In genomic region chr22:45503071-45503815, GRCh38 we compare ENCODE assay signal across 9 cellular contexts. TPM values are rescaled to one million over a fixed set of nuclear protein-coding genes. Genes with fewer than 3 reads are reported as not detected.
DNase-seq lines count a peak whose midpoint lies in the region; ATAC-seq, FAIRE-seq and TF ChIP-seq lines count a peak whose summit lies in the region.
"Had no signal": no experiment of that assay in that cellular context is flagged by ENCODE, and none has a peak within 500 bp of the region (broad histone marks: within the 10 kb centered on the region; RNA-seq: fewer than 3 reads in every experiment).

No MANE protein-coding gene starts in this region.

- H3K4me2 ChIP-seq in H1 (ENCODE audit: insufficient read depth in 1 of 2, low read depth in 2 of 2, low read length in 2 of 2), result peak overlapping the region; percentile 84

- H4K20me1 ChIP-seq in H1 (replicated peaks in 1 of 2; ENCODE audit: control insufficient read depth in 1 of 2, insufficient read depth in 2 of 2, low read length in 2 of 2), result peaks cover 2 to 6% of the 10 kb centered on the region in 2 experiments

- no peak for DNase-seq in stimulated activated naive CD8-positive, alpha-beta T cell treated with anti-CD3 and anti-CD28 coated beads, Interleukin-15, amount 100 ng/mL, for 72 hours
- DNase-seq in stimulated activated naive CD8-positive, alpha-beta T cell treated with anti-CD3 and anti-CD28 coated beads, Interleukin-15, Interleukin-2, amounts not matched to agents 100 U/mL and 50 U/mL, for 24 hours, result no peak
- DNase-seq in H1 (ENCODE audit: low read depth in 1 of 2, low spot score in 2 of 2), result peak in 1 of 2 experiments; percentile 76
- no peak for DNase-seq in naive B cell
- no peak for DNase-seq in globus pallidus (ENCODE audit: low spot score)
- no peak for DNase-seq in NOMO-1 treated with DMSO at 0.1 percent for 48 hours (lab: John Stamatoyannopoulos, UW; ENCODE audit: unreplicated experiment)
- DNase-seq in NCI-H1930 (lab: John Stamatoyannopoulos, UW), result no peak
- DNase-seq in amygdala (lab: John Stamatoyannopoulos, UW), result no peak
- DNase-seq: activated naive CD4-positive, alpha-beta T cell treated with anti-CD3 and anti-CD28 coated beads, Interleukin-2, amount 50 U/mL, for 16 hours had no signal

- peaks cover 29% of the 10 kb centered on the region for H3K4me1 Mint-ChIP-seq in stimulated activated naive CD8-positive, alpha-beta T cell treated with anti-CD3 and anti-CD28 coated beads, Interleukin-15, amount 100 ng/mL, for 72 hours
- H3K4me1 Mint-ChIP-seq in naive B cell, result peaks cover 0 to 13% (median 4%) of the 10 kb centered on the region in 3 donors

- peak overlapping the region; percentile 94 for H4K91ac ChIP-seq in H1 (replicated peaks; ENCODE audit: insufficient read length, low read length)

- no peak overlapping the region for H2AFZ ChIP-seq in H1 (ENCODE audit: low read length)

- peaks cover 15% of the 10 kb centered on the region for H3K79me1 ChIP-seq in H1 (ENCODE audit: low read depth, low read length)

- peaks cover 15% of the 10 kb centered on the region for H3K23me2 ChIP-seq in H1 (ENCODE audit: low read depth, low read length)

- H3K4ac ChIP-seq in H1 (replicated peaks; ENCODE audit: insufficient read length, low read depth, low read length), result peak overlapping the region; percentile 85

- FAIRE-seq in H1 (lab: Jason Lieb, UNC), result no peak

- peak overlapping the region; percentile 11 for H3K56ac ChIP-seq in H1 (replicated peaks; ENCODE audit: insufficient read length, low read depth, low read length)

- H2BK15ac ChIP-seq in H1 (ENCODE audit: low read length), result peak overlapping the region; percentile 72; the same call in 1 of the 2 replicates

- no peaks in the 10 kb centered on the region for H3K27me3 ChIP-seq in H1 (replicated peaks in 1 of 4; ENCODE audit: control insufficient read depth in 3 of 4, extremely low read depth in 1 of 4, insufficient read depth in 3 of 4, low read length in 3 of 4)

- no peak overlapping the region for H3K23ac ChIP-seq in H1 (ENCODE audit: insufficient read length)

- peaks cover 80% of the 10 kb centered on the region for H3K27me3 Mint-ChIP-seq in stimulated activated naive CD8-positive, alpha-beta T cell treated with anti-CD3 and anti-CD28 coated beads, Interleukin-15, amount 100 ng/mL, for 72 hours
- peaks cover 28 to 86% (median 54%) of the 10 kb centered on the region in 3 donors for H3K27me3 Mint-ChIP-seq in naive B cell

- H3K27ac Mint-ChIP-seq in stimulated activated naive CD8-positive, alpha-beta T cell treated with anti-CD3 and anti-CD28 coated beads, Interleukin-15, amount 100 ng/mL, for 72 hours, result no peak overlapping the region
- no peak overlapping the region for H3K27ac Mint-ChIP-seq in naive B cell

- peak overlapping the region; percentile 91; the same call in 1 of the 2 replicates for H2BK5ac ChIP-seq in H1 (ENCODE audit: low read depth, low read length)

- TF ChIP-seq EP300 in H1 (IDR thresholded peaks at IDR 0.05; ENCODE audit: borderline replicate concordance in 1 of 2, low read depth in 2 of 2, low read length in 2 of 2), result no peak

- no peaks in the 10 kb centered on the region for H3K36me3 ChIP-seq in H1 (ENCODE audit: control insufficient read depth in 2 of 4, insufficient read depth in 4 of 4, low read length in 3 of 4)

- peaks cover 15 to 30% of the 10 kb centered on the region in 2 experiments for H3K79me2 ChIP-seq in H1 (ENCODE audit: control insufficient read depth in 1 of 2, insufficient read depth in 2 of 2, low read length in 2 of 2)

- TF ChIP-seq POLR2A in H1 (IDR thresholded peaks at IDR 0.05; ENCODE audit: control extremely low read depth in 1 of 2, low read depth in 2 of 2, low read length in 2 of 2), result no peak

- no peak overlapping the region; the same call in 1 of the 2 replicates for H2AK5ac ChIP-seq in H1 (ENCODE audit: low read depth, low read length)

- TF ChIP-seq RAD21 in H1 (IDR thresholded peaks at IDR 0.05 in 1 of 2, conservative IDR thresholded peaks at IDR 0.05 in 1 of 2; ENCODE audit: low read depth in 2 of 2, low read length in 2 of 2), result no peak

- WGBS in H1 (ENCODE audit: extremely low coverage in 1 of 2, insufficient coverage in 1 of 2, insufficient read length in 1 of 2, insufficient replicate concordance in 2 of 2, low coverage in 1 of 2, low lambda C conversion rate in 2 of 2, missing lambda C conversion rate in 1 of 2), 2 experiments, result 0% methylated on average over 17 of the region's 51 CpGs; no CpG with 5 or more reads in 1 of the 2 experiments

- peak overlapping the region; percentile 72; the same call in 1 of the 2 replicates for H2BK20ac ChIP-seq in H1 (ENCODE audit: low read length)

- peak overlapping the region; percentile 65 to 75 (median 74) for H3K9ac ChIP-seq in H1 (replicated peaks in 1 of 4; ENCODE audit: extremely low read depth in 1 of 4, low read depth in 3 of 4, low read length in 3 of 4)

- peak overlapping the region; percentile 28 for H2BK120ac ChIP-seq in H1 (replicated peaks; ENCODE audit: low read depth, low read length)

- no peaks in the 10 kb centered on the region for H3K36me3 Mint-ChIP-seq in naive B cell

- H3K4me1 ChIP-seq in H1 (replicated peaks in 1 of 4; ENCODE audit: control insufficient read depth in 3 of 4, insufficient read depth in 4 of 4, low read length in 3 of 4), result peaks cover 3 to 25% (median 16%) of the 10 kb centered on the region in 4 experiments

- no peak for ATAC-seq in stimulated activated naive CD8-positive, alpha-beta T cell treated with anti-CD3 and anti-CD28 coated beads, Interleukin-15, amount 100 ng/mL, for 72 hours
- ATAC-seq in stimulated activated naive CD8-positive, alpha-beta T cell treated with anti-CD3 and anti-CD28 coated beads, Interleukin-15, Interleukin-2, amounts not matched to agents 100 U/mL and 50 U/mL, for 24 hours, result no peak
- no peak for ATAC-seq in naive B cell (ENCODE audit: low read depth in 2 of 2)

- peak overlapping the region; percentile 72 to 87 (median 74) for H3K4me3 ChIP-seq in H1 (ENCODE audit: extremely low read depth in 1 of 4, insufficient read depth in 2 of 4, low read depth in 3 of 4, low read length in 4 of 4)

- peak overlapping the region; percentile 32 to 41 for H3K4me3 Mint-ChIP-seq in stimulated activated naive CD8-positive, alpha-beta T cell treated with anti-CD3 and anti-CD28 coated beads, Interleukin-15, amount 100 ng/mL, for 72 hours
- peak overlapping the region in 6 of 8 donors; percentile 32 to 87 (median 44) for H3K4me3 Mint-ChIP-seq in naive B cell

- peak overlapping the region; percentile 95 for H4K8ac ChIP-seq in H1 (ENCODE audit: extremely low read depth, insufficient read depth, low read length)

- peak overlapping the region; percentile 87; the same call in 1 of the 2 replicates for H2BK12ac ChIP-seq in H1 (ENCODE audit: low read depth, low read length)

- POLR2A ChIA-PET in H1 (lab: Charles Lee; ENCODE audit: partially characterized antibody), result interaction anchor here (0.7 to 3.7 kb wide), 9 partner anchors 9 to 213 kb away, joined by 3 to 44 read pairs (median 3); no protein-coding TSS in a partner anchor

- peak overlapping the region; percentile 43 for H3K27ac ChIP-seq in H1 (ENCODE audit: low read depth, low read length)

- no peaks in the 10 kb centered on the region for H3K9me3 Mint-ChIP-seq in stimulated activated naive CD8-positive, alpha-beta T cell treated with anti-CD3 and anti-CD28 coated beads, Interleukin-15, amount 100 ng/mL, for 72 hours
- peaks cover 0 to 4% (median 0%) of the 10 kb centered on the region in 7 donors for H3K9me3 Mint-ChIP-seq in naive B cell

- no peaks in the 10 kb centered on the region for H3K9me3 ChIP-seq in H1 (ENCODE audit: insufficient read depth in 2 of 2, low read depth in 1 of 2, low read length in 1 of 2)

- CTCF ChIA-PET in H1 (lab: Charles Lee; ENCODE audit: partially characterized antibody), result interaction anchor here (0.5 to 3.0 kb wide), 4 partner anchors 11 to 214 kb away, joined by 3 to 11 read pairs (median 4); no protein-coding TSS in a partner anchor

- peak overlapping the region; percentile 33 for H3K14ac ChIP-seq in H1 (ENCODE audit: insufficient read length)

- TF ChIP-seq CTCF in H1 (IDR thresholded peaks at IDR 0.05; ENCODE audit: control extremely low read depth in 1 of 3, insufficient read depth in 1 of 3, low read depth in 1 of 3, low read length in 3 of 3), result no peak

- H4K5ac ChIP-seq in H1 (ENCODE audit: insufficient read length, low read depth, low read length), result peak overlapping the region; percentile 50

- peak overlapping the region; percentile 88 for H3K18ac ChIP-seq in H1 (ENCODE audit: extremely low read depth, low read length)

TF ChIP-seq in H1, 55 proteins besides CTCF, POLR2A, EP300 and RAD21 (continues in another document):
- TF ChIP-seq SIN3A (conservative IDR thresholded peaks at IDR 0.05 in 1 of 2, IDR thresholded peaks at IDR 0.05 in 1 of 2; ENCODE audit: low read depth in 1 of 2, low read length in 2 of 2), result 0 out of 4 replicates have a peak, but pooled peaks of 1 of the 2 experiments have one; percentile 21
- TF ChIP-seq, protein P1, sequence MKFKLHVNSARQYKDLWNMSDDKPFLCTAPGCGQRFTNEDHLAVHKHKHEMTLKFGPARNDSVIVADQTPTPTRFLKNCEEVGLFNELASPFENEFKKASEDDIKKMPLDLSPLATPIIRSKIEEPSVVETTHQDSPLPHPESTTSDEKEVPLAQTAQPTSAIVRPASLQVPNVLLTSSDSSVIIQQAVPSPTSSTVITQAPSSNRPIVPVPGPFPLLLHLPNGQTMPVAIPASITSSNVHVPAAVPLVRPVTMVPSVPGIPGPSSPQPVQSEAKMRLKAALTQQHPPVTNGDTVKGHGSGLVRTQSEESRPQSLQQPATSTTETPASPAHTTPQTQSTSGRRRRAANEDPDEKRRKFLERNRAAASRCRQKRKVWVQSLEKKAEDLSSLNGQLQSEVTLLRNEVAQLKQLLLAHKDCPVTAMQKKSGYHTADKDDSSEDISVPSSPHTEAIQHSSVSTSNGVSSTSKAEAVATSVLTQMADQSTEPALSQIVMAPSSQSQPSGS (IDR thresholded peaks at IDR 0.05; ENCODE audit: low read length), result no peak
- no peak for TF ChIP-seq BRCA1 (IDR thresholded peaks at IDR 0.05; ENCODE audit: low read depth, low read length)
- 0 out of 2 replicates have a peak, but pooled peaks have one; percentile 7 for TF ChIP-seq POLR2AphosphoS5 (IDR thresholded peaks at IDR 0.05; ENCODE audit: low read depth, low read length)
- TF ChIP-seq SP4 (IDR thresholded peaks at IDR 0.05; ENCODE audit: low read length), result 0 out of 2 replicates have a peak, but pooled peaks have one; percentile 36
- TF ChIP-seq TBP (IDR thresholded peaks at IDR 0.05; ENCODE audit: low read depth, low read length), result peak; percentile 32; the same call in 1 of the 2 replicates

RNA-seq across cellular contexts. Expression of gene FBLN1, which starts 0.6 kb away (rescaled TPM):
- total RNA-seq in H1 (2021; fragmentation: NEBNext Ultra II Directional; extraction: Animal tissue kit (Norgen Biotek cat#: 25700)), result 168 and 184 TPM in 2 replicates
- polyA plus RNA-seq in H1 (2011; rRNA removed) (159 and 233 TPM in 2 replicates), naive B cell (ENCODE audit: low read depth in 6 of 6) (not detected)
- 123 TPM for polyA plus RNA-seq in H1 (2011; cell fraction: cytosol; rRNA removed)
- 198 TPM for polyA plus RNA-seq in H1 (2011; cell fraction: nucleus; rRNA removed)
- polyA plus RNA-seq in H1 (2012, experiment 1 of 2), result 88.4 to 175 TPM (median 162 TPM) in 4 replicates
- polyA plus RNA-seq in H1 (2012, experiment 2 of 2), result 163 TPM
- polyA plus RNA-seq in H1 (2013, experiment 1 of 2), result 274 TPM
- polyA plus RNA-seq in H1 (2013, experiment 2 of 2), result 273 TPM
- 96.7 and 97.8 TPM in 2 replicates for polyA minus RNA-seq in H1 (2011; rRNA and poly(A)+ RNA removed)
- 152 TPM for polyA minus RNA-seq in H1 (2011; cell fraction: cytosol; rRNA and poly(A)+ RNA removed)
- 80.3 TPM for polyA minus RNA-seq in H1 (2011; cell fraction: nucleus; rRNA and poly(A)+ RNA removed)

Comparison
In these comparisons a context has a peak if more than half of its experiments do, and no peak if none do; other contexts are left out.
1. RNA of gene FBLN1, which starts 0.6 kb away (polyA plus RNA-seq): 88.4 to 274 TPM in H1; not detected in naive B cell; every median in the first group is over 10 times any median in the second.